In genomic region chr20:43987018-43987417, GRCh38 we compare ENCODE assay signal across 26 cellular contexts.
"Had no signal": no experiment of that assay in that cellular context is flagged by ENCODE, and none has a peak within 500 bp of the region (broad histone marks: within the 10 kb centered on the region; RNA-seq: fewer than 3 reads in every experiment).

No MANE protein-coding gene starts in this region.

- FAIRE-seq: endometrium, frontal cortex, keratinocyte, urothelium cell line had no signal

- DNase-seq: cortex of kidney; effector memory CD8-positive, alpha-beta T cell; erythroblast; esophagus squamous epithelium; left ventricle myocardium superior; lower lobe of right lung; naive thymus-derived CD8-positive, alpha-beta T cell; nephron progenitor cell; occipital lobe; ovary; posterior cingulate gyrus; psoas muscle; right cardiac atrium; spleen; stimulated activated CD4-positive, alpha-beta T cell treated with anti-CD3 and anti-CD28 coated beads, Interleukin-4, amount 100 ng/mL, for 4 hours; stimulated activated naive CD8-positive, alpha-beta T cell treated with anti-CD3 and anti-CD28 coated beads, Interleukin-15, Interleukin-2, amounts not matched to agents 100 U/mL and 50 U/mL, for 24 hours; substantia nigra; testis; tibial artery; upper lobe of left lung had no signal

- H3K27ac ChIP-seq: esophagus squamous epithelium, lower lobe of right lung, ovary, psoas muscle, skin epidermis, spleen, testis, tibial artery had no signal

- H3K36me3 ChIP-seq: esophagus squamous epithelium, lower lobe of right lung, ovary, spleen, tibial artery, upper lobe of left lung had no signal

- H3K4me3 ChIP-seq: esophagus squamous epithelium, lower lobe of right lung, ovary, psoas muscle, skin epidermis, spleen, testis, tibial artery, upper lobe of left lung had no signal

- H3K4me1 ChIP-seq: psoas muscle, testis, tibial artery had no signal

- H3K27me3 ChIP-seq: esophagus squamous epithelium, ovary, spleen, testis, tibial artery, upper lobe of left lung had no signal

- ATAC-seq: effector memory CD8-positive, alpha-beta T cell; left ventricle myocardium superior; lower lobe of right lung; naive thymus-derived CD8-positive, alpha-beta T cell; psoas muscle; right cardiac atrium; stimulated activated memory B cell treated with anti-CD40 and anti-IgM and Interleukin-4, amounts not matched to agents 10 μg/mL and 1 μg/mL and 100 μg/mL, for 72 hours; stimulated activated naive CD8-positive, alpha-beta T cell treated with anti-CD3 and anti-CD28 coated beads, Interleukin-15, Interleukin-2, amounts not matched to agents 100 U/mL and 50 U/mL, for 24 hours had no signal

- H3K9me3 ChIP-seq: ovary, psoas muscle, testis, tibial artery, upper lobe of left lung had no signal
